Comparison of ENCODE assay signal across 15 cellular contexts in the genomic region with DNA sequence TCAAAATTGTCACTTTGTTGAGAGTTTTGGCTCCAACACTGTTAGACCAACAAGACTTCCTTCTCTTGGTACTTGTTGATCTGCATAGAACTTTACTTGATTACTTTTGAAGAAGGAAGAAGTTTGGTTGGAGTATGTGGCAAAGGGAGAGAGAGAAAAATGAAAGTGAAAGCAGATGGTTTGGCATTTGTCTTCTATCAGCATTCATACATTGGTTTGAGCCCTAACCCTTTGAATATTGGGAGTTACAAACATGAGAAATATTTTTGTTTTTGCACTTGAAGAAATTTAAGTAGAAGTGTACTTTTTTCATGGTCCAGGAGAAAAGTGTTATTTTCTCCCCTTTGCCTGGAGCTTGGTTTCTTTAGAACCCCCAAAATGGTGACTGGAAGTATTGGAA.
A peak's percentile ranks its signal among the peaks of the same experiment; 100 is the strongest.
DNase-seq lines count a peak whose midpoint lies in the region; ATAC-seq, FAIRE-seq and TF ChIP-seq lines count a peak whose summit lies in the region.
"Had no signal": no experiment of that assay in that cellular context is flagged by ENCODE, and none has a peak within 500 bp of the region (broad histone marks: within the 10 kb centered on the region; RNA-seq: fewer than 3 reads in every experiment).

No MANE protein-coding gene starts in this region.

- no peak for TF ChIP-seq CTCF in lower lobe of right lung (IDR thresholded peaks at IDR 0.05)

- FAIRE-seq in H54 (lab: Jason Lieb, UNC): no peak

- intact Hi-C loops in lower lobe of right lung (cut with DNase I): no loop called here

- H3K4me1 Mint-ChIP-seq in activated naive CD8-positive, alpha-beta T cell treated with anti-CD3 and anti-CD28 coated beads, Interleukin-2, amount 10 ng/mL, durations not matched to agents 7 days and 5 days: peaks cover 9% of the 10 kb centered on the region
- peaks cover 17% of the 10 kb centered on the region for H3K4me1 Mint-ChIP-seq in activated naive CD8-positive, alpha-beta T cell treated with anti-CD3 and anti-CD28 coated beads for 36 hours

- no peak for DNase-seq in activated naive CD8-positive, alpha-beta T cell treated with anti-CD3 and anti-CD28 coated beads, Interleukin-2, amount 10 ng/mL, durations not matched to agents 7 days and 5 days
- no peak for DNase-seq in activated naive CD8-positive, alpha-beta T cell treated with anti-CD3 and anti-CD28 coated beads for 36 hours
- DNase-seq in NOMO-1 treated with DMSO at 0.1 percent for 48 hours (lab: John Stamatoyannopoulos, UW; ENCODE audit: unreplicated experiment): peak; percentile 51
- peak; percentile 22 for DNase-seq in dedifferentiated amniotic fluid mesenchymal stem cell (ENCODE audit: extremely low spot score)
- no peak for DNase-seq in H54 (ENCODE audit: insufficient read length, low spot score)
- DNase-seq in lower lobe of right lung: no peak
- DNase-seq: GF-D8, Peyer's patch, psoas muscle had no signal

- peaks cover 12% of the 10 kb centered on the region for H3K27me3 Mint-ChIP-seq in activated naive CD8-positive, alpha-beta T cell treated with anti-CD3 and anti-CD28 coated beads, Interleukin-2, amount 10 ng/mL, durations not matched to agents 7 days and 5 days
- peaks cover 3% of the 10 kb centered on the region for H3K27me3 Mint-ChIP-seq in activated naive CD8-positive, alpha-beta T cell treated with anti-CD3 and anti-CD28 coated beads for 36 hours
- H3K27me3 Mint-ChIP-seq: stimulated activated naive CD8-positive, alpha-beta T cell treated with anti-CD3 and anti-CD28 coated beads, Interleukin-15, Interleukin-2, amounts not matched to agents 100 ng/mL and 50 ng/mL, for 24 hours had no signal

- no peaks in the 10 kb centered on the region for H3K9me3 Mint-ChIP-seq in activated naive CD8-positive, alpha-beta T cell treated with anti-CD3 and anti-CD28 coated beads, Interleukin-2, amount 10 ng/mL, durations not matched to agents 7 days and 5 days
- no peaks in the 10 kb centered on the region for H3K9me3 Mint-ChIP-seq in activated naive CD8-positive, alpha-beta T cell treated with anti-CD3 and anti-CD28 coated beads for 36 hours
- H3K9me3 Mint-ChIP-seq: activated T-helper 1 cell treated with anti-CD3 and anti-CD28 coated beads, Interleukin-12 subunit alpha, Interleukin-12 subunit beta, Interleukin-2, Interleukin-4 antibody, amounts not matched to agents 30 ng/mL and 10 ng/mL and 1 ng/mL, durations not matched to agents 14 hours and 24 hours and 36 hours; stimulated activated naive CD8-positive, alpha-beta T cell treated with anti-CD3 and anti-CD28 coated beads, Interleukin-15, Interleukin-2, amounts not matched to agents 100 ng/mL and 50 ng/mL, for 24 hours had no signal

- no peaks in the 10 kb centered on the region for H3K36me3 Mint-ChIP-seq in activated naive CD8-positive, alpha-beta T cell treated with anti-CD3 and anti-CD28 coated beads, Interleukin-2, amount 10 ng/mL, durations not matched to agents 7 days and 5 days
- H3K36me3 Mint-ChIP-seq in activated naive CD8-positive, alpha-beta T cell treated with anti-CD3 and anti-CD28 coated beads for 36 hours: no peaks in the 10 kb centered on the region
- H3K36me3 Mint-ChIP-seq: WTC11 had no signal

- no peaks in the 10 kb centered on the region for H3K36me3 ChIP-seq in skeletal muscle satellite cell (ENCODE audit: insufficient read depth, low read length)
- no peaks in the 10 kb centered on the region for H3K36me3 ChIP-seq in lower lobe of right lung
- H3K36me3 ChIP-seq: Peyer's patch had no signal

- TF ChIP-seq POLR2A in H54 (IDR thresholded peaks at IDR 0.05; ENCODE audit: low read depth, low read length): no peak

- POLR2A ChIA-PET in activated naive CD8-positive, alpha-beta T cell treated with anti-CD3 and anti-CD28 coated beads, Interleukin-2, amount 10 ng/mL, durations not matched to agents 7 days and 5 days (lab: Charles Lee): no interaction called here

- H3K4me1 ChIP-seq in skeletal muscle satellite cell (ENCODE audit: control insufficient read depth, insufficient read depth, low read length) (peaks cover 47% of the 10 kb centered on the region), lower lobe of right lung (peaks cover 10% of the 10 kb centered on the region)
- H3K4me1 ChIP-seq: Peyer's patch, psoas muscle had no signal

- peak overlapping the region; percentile 14 for H3K4me3 ChIP-seq in skeletal muscle satellite cell (ENCODE audit: low read length)
- H3K4me3 ChIP-seq in lower lobe of right lung: no peak overlapping the region
- H3K4me3 ChIP-seq: Peyer's patch, psoas muscle had no signal

- no peak overlapping the region for H3K9ac ChIP-seq in skeletal muscle satellite cell (ENCODE audit: low read depth, low read length)

- no peak overlapping the region for H3K27ac ChIP-seq in lower lobe of right lung
- H3K27ac ChIP-seq: epithelial cell of prostate, Peyer's patch, psoas muscle had no signal

- peak overlapping the region; percentile 74 for H3K27ac Mint-ChIP-seq in activated naive CD8-positive, alpha-beta T cell treated with anti-CD3 and anti-CD28 coated beads, Interleukin-2, amount 10 ng/mL, durations not matched to agents 7 days and 5 days
- no peak overlapping the region for H3K27ac Mint-ChIP-seq in activated naive CD8-positive, alpha-beta T cell treated with anti-CD3 and anti-CD28 coated beads for 36 hours
- H3K27ac Mint-ChIP-seq: activated T-helper 1 cell treated with anti-CD3 and anti-CD28 coated beads, Interleukin-12 subunit alpha, Interleukin-12 subunit beta, Interleukin-2, Interleukin-4 antibody, amounts not matched to agents 30 ng/mL and 10 ng/mL and 1 ng/mL, durations not matched to agents 14 hours and 24 hours and 36 hours; stimulated activated naive CD8-positive, alpha-beta T cell treated with anti-CD3 and anti-CD28 coated beads, Interleukin-15, Interleukin-2, amounts not matched to agents 100 ng/mL and 50 ng/mL, for 24 hours; WTC11 had no signal

- H3K4me2 ChIP-seq in skeletal muscle satellite cell (ENCODE audit: low read length): no peak overlapping the region

- H3K4me3 Mint-ChIP-seq in activated naive CD8-positive, alpha-beta T cell treated with anti-CD3 and anti-CD28 coated beads, Interleukin-2, amount 10 ng/mL, durations not matched to agents 7 days and 5 days: peak overlapping the region; percentile 67
- no peak overlapping the region for H3K4me3 Mint-ChIP-seq in activated naive CD8-positive, alpha-beta T cell treated with anti-CD3 and anti-CD28 coated beads for 36 hours
- H3K4me3 Mint-ChIP-seq: activated T-helper 1 cell treated with anti-CD3 and anti-CD28 coated beads, Interleukin-12 subunit alpha, Interleukin-12 subunit beta, Interleukin-2, Interleukin-4 antibody, amounts not matched to agents 30 ng/mL and 10 ng/mL and 1 ng/mL, durations not matched to agents 14 hours and 24 hours and 36 hours; stimulated activated naive CD8-positive, alpha-beta T cell treated with anti-CD3 and anti-CD28 coated beads, Interleukin-15, Interleukin-2, amounts not matched to agents 100 ng/mL and 50 ng/mL, for 24 hours; WTC11 had no signal

- no peaks in the 10 kb centered on the region for H3K27me3 ChIP-seq in skeletal muscle satellite cell (ENCODE audit: control insufficient read depth, insufficient read depth, low read length)
- no peaks in the 10 kb centered on the region for H3K27me3 ChIP-seq in lower lobe of right lung (ENCODE audit: low read depth)
- H3K27me3 ChIP-seq: Peyer's patch had no signal

- no peaks in the 10 kb centered on the region for H3K9me3 ChIP-seq in skeletal muscle satellite cell (replicated peaks; ENCODE audit: low read length)
- H3K9me3 ChIP-seq in lower lobe of right lung: no peaks in the 10 kb centered on the region
- H3K9me3 ChIP-seq: Peyer's patch, psoas muscle had no signal

- ATAC-seq in activated naive CD8-positive, alpha-beta T cell treated with anti-CD3 and anti-CD28 coated beads, Interleukin-2, amount 10 ng/mL, durations not matched to agents 7 days and 5 days (ENCODE audit: low read depth): no peak
- ATAC-seq in lower lobe of right lung (no peak), GM21367 (IDR thresholded peaks at IDR 0.05; ENCODE audit: unreplicated experiment) (no peak)
- ATAC-seq: psoas muscle, WTC11 had no signal

Comparison
In these comparisons a context has a peak if more than half of its experiments do, and no peak if none do; other contexts are left out.
1. DNase-seq: peak in NOMO-1 treated with DMSO at 0.1 percent for 48 hours (single experiment) and dedifferentiated amniotic fluid mesenchymal stem cell (single experiment); none in activated naive CD8-positive, alpha-beta T cell treated with anti-CD3 and anti-CD28 coated beads, Interleukin-2, amount 10 ng/mL, durations not matched to agents 7 days and 5 days (single experiment), activated naive CD8-positive, alpha-beta T cell treated with anti-CD3 and anti-CD28 coated beads for 36 hours (single experiment), H54 (single experiment) and lower lobe of right lung (single experiment).